ENCODE assay signal across 3 cellular contexts in the genomic region with DNA sequence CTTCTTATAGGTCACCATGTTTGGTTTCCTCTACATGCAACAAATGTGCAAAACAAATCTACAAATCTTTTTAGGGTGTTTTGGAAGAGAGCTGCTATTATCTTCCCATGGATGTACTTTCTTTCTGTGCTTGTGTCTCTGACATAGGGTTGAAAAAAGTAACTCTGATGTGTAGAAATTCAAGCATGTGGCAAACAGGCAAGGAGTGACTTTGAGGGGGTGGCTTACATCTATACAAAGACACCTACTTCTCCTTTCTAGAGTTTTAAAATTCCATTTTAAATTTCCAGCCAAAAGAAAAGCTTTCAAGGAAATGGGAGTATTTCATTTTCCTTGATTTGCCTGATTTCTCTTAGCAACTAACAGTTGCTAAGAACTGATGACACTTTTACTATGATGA.
"Had no signal": no experiment of that assay in that cellular context is flagged by ENCODE, and none has a peak within 500 bp of the region (broad histone marks: within the 10 kb centered on the region; RNA-seq: fewer than 3 reads in every experiment).

No MANE protein-coding gene starts in this region.

- DNase-seq: GDM1, GF-D8 had no signal

- H3K4me3 ChIP-seq: GM12878 had no signal
